21 cellular contexts compared by ENCODE assay signal in the genomic region with DNA sequence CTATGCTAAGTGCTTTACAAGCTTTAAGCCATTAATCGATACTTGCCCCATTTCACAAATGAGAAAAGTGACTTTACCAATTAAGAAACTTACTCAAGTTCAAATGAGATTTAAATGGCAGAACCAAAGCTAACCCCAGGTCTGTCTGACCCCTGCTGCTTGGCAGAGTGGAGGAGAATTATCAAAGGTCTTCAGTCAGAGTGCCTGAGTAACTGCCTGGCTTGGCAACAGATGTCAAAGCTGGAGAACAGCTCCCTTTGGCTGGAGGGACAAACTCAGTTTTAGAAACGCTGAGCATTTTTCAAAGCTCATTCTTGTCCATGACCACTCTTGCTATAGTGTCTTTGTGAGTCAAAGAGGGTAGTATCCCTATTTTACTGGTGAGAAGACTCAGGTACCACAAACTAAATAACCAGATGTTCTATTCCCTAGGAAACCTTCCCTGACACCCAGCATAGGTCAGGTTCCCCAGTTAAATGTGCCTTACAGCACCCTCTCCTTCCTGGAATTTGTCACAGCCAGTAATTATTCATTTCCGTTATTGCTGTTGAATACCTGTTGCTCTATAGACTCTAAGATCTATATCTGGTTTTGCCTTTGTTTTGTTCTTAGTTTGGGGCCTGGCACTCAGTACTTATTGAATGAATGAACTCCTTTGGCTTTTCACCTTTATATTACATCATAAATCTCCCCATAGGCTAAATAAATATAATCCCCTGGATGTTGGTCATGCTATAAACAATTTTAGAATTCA.
"Had no signal": no experiment of that assay in that cellular context is flagged by ENCODE, and none has a peak within 500 bp of the region (broad histone marks: within the 10 kb centered on the region; RNA-seq: fewer than 3 reads in every experiment).

No MANE protein-coding gene starts in this region.

- H3K4me3 Mint-ChIP-seq: activated CD4-positive, alpha-beta memory T cell treated with anti-CD3 and anti-CD28 coated beads, Interleukin-2, amount 10 ng/mL, durations not matched to agents 7 days and 5 days; activated naive CD8-positive, alpha-beta T cell; activated T-cell treated with anti-CD3 and anti-CD28 coated beads, Interleukin-2, amount 50 U/mL, for 72 hours; natural killer cell; T-cell had no signal

- H3K9me3 Mint-ChIP-seq: activated CD4-positive, alpha-beta memory T cell treated with anti-CD3 and anti-CD28 coated beads, Interleukin-2, amount 10 ng/mL, durations not matched to agents 7 days and 5 days; activated T-cell treated with anti-CD3 and anti-CD28 coated beads, Interleukin-2, amount 50 U/mL, for 72 hours; natural killer cell; T-cell had no signal

- H3K9me3 ChIP-seq: esophagus muscularis mucosa, transverse colon had no signal

- H3K27ac ChIP-seq: esophagus muscularis mucosa, skin epidermis, transverse colon had no signal

- H3K36me3 ChIP-seq: esophagus muscularis mucosa, transverse colon had no signal

- H3K4me3 ChIP-seq: esophagus muscularis mucosa, skin epidermis, transverse colon had no signal

- H3K27me3 ChIP-seq: esophagus muscularis mucosa, transverse colon had no signal

- H3K36me3 Mint-ChIP-seq: activated naive CD8-positive, alpha-beta T cell; natural killer cell; T-cell had no signal

- ATAC-seq: natural killer cell; stimulated activated naive CD8-positive, alpha-beta T cell treated with anti-CD3 and anti-CD28 coated beads, Interleukin-15, Interleukin-2, amounts not matched to agents 100 U/mL and 50 U/mL, for 24 hours; T-cell had no signal

- FAIRE-seq: endometrium, kidney had no signal

- H3K27ac Mint-ChIP-seq: activated CD4-positive, alpha-beta memory T cell treated with anti-CD3 and anti-CD28 coated beads, Interleukin-2, amount 10 ng/mL, durations not matched to agents 7 days and 5 days; activated naive CD8-positive, alpha-beta T cell; activated T-cell treated with anti-CD3 and anti-CD28 coated beads, Interleukin-2, amount 50 U/mL, for 72 hours; natural killer cell; T-cell had no signal

- DNase-seq: activated CD4-positive, alpha-beta memory T cell treated with anti-CD3 and anti-CD28 coated beads, Interleukin-2, amount 10 ng/mL, durations not matched to agents 7 days and 5 days; activated CD4-positive, CD25-positive, alpha-beta regulatory T cell treated with anti-CD3 and anti-CD28 coated beads, Interleukin-2, amount 50 U/mL, for 72 hours; activated CD8-positive, alpha-beta memory T cell treated with anti-CD3 and anti-CD28 coated beads, Interleukin-2, amount 50 U/mL, for 4 hours; activated gamma-delta T cell treated with Interleukin-2 at 50 U/mL for 16 hours; activated T-cell treated with anti-CD3 and anti-CD28 coated beads, Interleukin-2, amount 50 U/mL, for 72 hours; amniotic stem cell; hippocampal formation; kidney; mesendoderm; natural killer cell; posterior cingulate gyrus; stimulated activated CD4-positive, alpha-beta T cell treated with anti-CD3 and anti-CD28 coated beads, Interleukin-4, amount 100 ng/mL, for 24 hours; stimulated activated CD8-positive, alpha-beta memory T cell treated with anti-CD3 and anti-CD28 coated beads, Interleukin-4, amount 100 ng/mL, for 48 hours; stimulated activated naive CD8-positive, alpha-beta T cell treated with anti-CD3 and anti-CD28 coated beads, Interleukin-15, Interleukin-2, amounts not matched to agents 100 U/mL and 50 U/mL, for 24 hours; T-cell; T-helper 9 cell; transverse colon had no signal
